ENCODE assay signal across 21 cellular contexts in the genomic region with DNA sequence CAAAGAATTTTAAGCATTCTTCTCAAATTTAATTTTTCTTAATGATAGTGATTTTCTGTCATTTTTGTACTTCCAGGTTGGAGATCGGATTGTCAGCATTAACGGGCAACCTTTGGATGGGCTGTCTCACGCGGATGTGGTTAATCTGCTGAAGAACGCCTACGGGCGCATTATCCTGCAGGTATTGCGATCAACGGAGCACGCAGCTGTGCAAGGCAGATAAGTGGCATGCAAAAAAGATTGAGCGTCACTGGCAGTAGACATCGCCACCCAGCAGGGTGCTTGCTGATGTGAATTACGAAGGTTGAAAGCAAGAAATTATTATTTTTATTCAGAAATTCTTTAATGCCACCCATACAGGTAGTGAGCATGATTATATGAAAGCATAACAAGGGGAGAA.
DNase-seq lines count a peak whose midpoint lies in the region; ATAC-seq, FAIRE-seq and TF ChIP-seq lines count a peak whose summit lies in the region.
"Had no signal": no experiment of that assay in that cellular context is flagged by ENCODE, and none has a peak within 500 bp of the region (broad histone marks: within the 10 kb centered on the region; RNA-seq: fewer than 3 reads in every experiment).

No MANE protein-coding gene starts in this region.

- H4K20me1 ChIP-seq in K562 (replicated peaks; ENCODE audit: control insufficient read depth, insufficient read depth, low read length), result no peaks in the 10 kb centered on the region

- BruUV-seq in K562 (replicated peaks; lab: Mats Ljungman, UMichigan), result no TSS peak

- no peaks in the 10 kb centered on the region for H3K9me3 ChIP-seq in K562 (replicated peaks; ENCODE audit: control insufficient read depth, insufficient read depth, low read depth, low read length)
- no peaks in the 10 kb centered on the region for H3K9me3 ChIP-seq in trophoblast cell (ENCODE audit: insufficient read depth, low read depth, low read length)
- H3K9me3 ChIP-seq: BE2C had no signal

- no peak overlapping the region for H3K4me3 Mint-ChIP-seq in activated CD4-positive, alpha-beta T cell treated with anti-CD3 and anti-CD28 coated beads, Interleukin-2, amount 10 ng/mL, durations not matched to agents 7 days and 5 days
- H3K4me3 Mint-ChIP-seq: CD4-positive, CD25-positive, alpha-beta regulatory T cell; CD8-positive, alpha-beta memory T cell; H9 had no signal

- H3K23ac ChIP-seq in trophoblast cell (ENCODE audit: low read length), result no peak overlapping the region

- H3K9ac ChIP-seq in K562 (ENCODE audit: insufficient read depth in 1 of 2, low read depth in 2 of 2, low read length in 2 of 2) (no peak overlapping the region), trophoblast cell (ENCODE audit: low read length) (no peak overlapping the region)

- H2BK120ac ChIP-seq in trophoblast cell (ENCODE audit: insufficient read depth, low read length, poor library complexity), result peak overlapping the region; percentile 24

- no peak overlapping the region for H2BK5ac ChIP-seq in trophoblast cell (ENCODE audit: low read depth, low read length, poor library complexity)

- intact Hi-C loops in K562 (cut with micrococcal nuclease), result no loop called here

- TF ChIP-seq EP300 in K562 (IDR thresholded peaks at IDR 0.05; ENCODE audit: low read length), result no peak

- TF ChIP-seq RAD21 in K562 (CRISPR knock-in tag; conservative IDR thresholded peaks at IDR 0.05 in 1 of 2, IDR thresholded peaks at IDR 0.05 in 1 of 2), result no peak

- H3K9me1 ChIP-seq in K562 (ENCODE audit: control insufficient read depth, insufficient read depth, low read length), result no peaks in the 10 kb centered on the region

- no peak overlapping the region for H2BK12ac ChIP-seq in trophoblast cell (ENCODE audit: low read length)

- no peak overlapping the region for H3K18ac ChIP-seq in trophoblast cell (ENCODE audit: low read length)

- H3K36me3 Mint-ChIP-seq in activated CD4-positive, alpha-beta T cell treated with anti-CD3 and anti-CD28 coated beads, Interleukin-2, amount 10 ng/mL, durations not matched to agents 7 days and 5 days (ENCODE audit: low read depth), result no peaks in the 10 kb centered on the region

- no peak overlapping the region for H4K8ac ChIP-seq in trophoblast cell (ENCODE audit: low read depth, low read length)

- no peaks in the 10 kb centered on the region for H3K79me1 ChIP-seq in trophoblast cell (ENCODE audit: low read length)

- WGBS in K562 (ENCODE audit: insufficient coverage, low coverage, missing lambda C conversion rate), result 0% methylated on average over 13 of the region's 13 CpGs
- WGBS in trophoblast cell (ENCODE audit: extremely low coverage, insufficient coverage, insufficient read length), result no CpG with 5 or more reads among the region's 13 CpGs

- no peaks in the 10 kb centered on the region for H3K27me3 Mint-ChIP-seq in activated CD4-positive, alpha-beta T cell treated with anti-CD3 and anti-CD28 coated beads, Interleukin-2, amount 10 ng/mL, durations not matched to agents 7 days and 5 days
- H3K27me3 Mint-ChIP-seq: CD4-positive, CD25-positive, alpha-beta regulatory T cell; IgD-negative memory B cell had no signal

- H3K4ac ChIP-seq in trophoblast cell (ENCODE audit: low read depth, low read length), result no peak overlapping the region

- H3K14ac ChIP-seq in trophoblast cell (ENCODE audit: low read length), result no peak overlapping the region

- POLR2A ChIA-PET in K562 (lab: Yijun Ruan, JAX), result no interaction called here
- POLR2A ChIA-PET in activated CD4-positive, alpha-beta T cell treated with anti-CD3 and anti-CD28 coated beads, Interleukin-2, amount 10 ng/mL, durations not matched to agents 7 days and 5 days (lab: Charles Lee), result no interaction called here

- no peak for TF ChIP-seq CTCF in K562 (IDR thresholded peaks at IDR 0.05 in 2 of 3, conservative IDR thresholded peaks at IDR 0.05 in 1 of 3; ENCODE audit: insufficient read depth in 2 of 3, low read depth in 1 of 3, low read length in 3 of 3)

- no peak overlapping the region for H4K12ac ChIP-seq in trophoblast cell (ENCODE audit: low read depth, low read length)

- no peak overlapping the region for H2AFZ ChIP-seq in K562 (ENCODE audit: low read depth, low read length)
- H2AFZ ChIP-seq in trophoblast cell (ENCODE audit: insufficient read depth, low read length, poor library complexity), result no peak overlapping the region

- peaks cover 4 to 5% of the 10 kb centered on the region in 2 experiments; a peak in 3 of 5 replicates for H3K27me3 ChIP-seq in K562 (ENCODE audit: control insufficient read depth in 2 of 2, insufficient read depth in 2 of 2, low read length in 2 of 2)
- no peaks in the 10 kb centered on the region for H3K27me3 ChIP-seq in trophoblast cell (ENCODE audit: insufficient read depth, low read length)
- H3K27me3 ChIP-seq: BE2C had no signal

- H4K91ac ChIP-seq in trophoblast cell (ENCODE audit: low read depth, low read length), result no peak overlapping the region

- H3K4me1 Mint-ChIP-seq in activated CD4-positive, alpha-beta T cell treated with anti-CD3 and anti-CD28 coated beads, Interleukin-2, amount 10 ng/mL, durations not matched to agents 7 days and 5 days, result no peaks in the 10 kb centered on the region
- H3K4me1 Mint-ChIP-seq: CD4-positive, CD25-positive, alpha-beta regulatory T cell; CD8-positive, alpha-beta memory T cell; H9; IgD-negative memory B cell had no signal

- ATAC-seq in K562, result no peak
- ATAC-seq: HepG2 had no signal

- H3K27ac ChIP-seq in K562 (ENCODE audit: extremely low read depth, low read depth, low read length) (no peak overlapping the region), trophoblast cell (ENCODE audit: low read depth, low read length) (no peak overlapping the region)

- TF ChIP-seq POLR2A in K562 (conservative IDR thresholded peaks at IDR 0.05), result no peak

- no peak for FAIRE-seq in K562 (lab: Jason Lieb, UNC)
- FAIRE-seq: A204.1, G401.6, GM12892, GM18507, H1, HepG2 had no signal

- H3K79me2 ChIP-seq in K562 (ENCODE audit: control insufficient read depth, insufficient read depth, low read length) (no peaks in the 10 kb centered on the region), trophoblast cell (ENCODE audit: control insufficient read depth, insufficient read depth, low read length, poor library complexity) (no peaks in the 10 kb centered on the region)

- H3K9me3 Mint-ChIP-seq in activated CD4-positive, alpha-beta T cell treated with anti-CD3 and anti-CD28 coated beads, Interleukin-2, amount 10 ng/mL, durations not matched to agents 7 days and 5 days, result no peaks in the 10 kb centered on the region
- H3K9me3 Mint-ChIP-seq: CD4-positive, CD25-positive, alpha-beta regulatory T cell; CD8-positive, alpha-beta memory T cell; H9; IgD-negative memory B cell had no signal

- in situ Hi-C loops in K562 (cut with MboI), result no loop called here

- H3K36me3 ChIP-seq in K562 (ENCODE audit: control insufficient read depth, insufficient read depth, low read length), result no peaks in the 10 kb centered on the region
- peaks cover 13 to 18% of the 10 kb centered on the region in 2 experiments for H3K36me3 ChIP-seq in trophoblast cell (ENCODE audit: control insufficient read depth in 1 of 2, insufficient read depth in 2 of 2, low read length in 2 of 2)
- H3K36me3 ChIP-seq: BE2C had no signal

- CTCF ChIA-PET in K562 (lab: Yijun Ruan, JAX; ENCODE audit: low intra/inter-chr PET ratio), result no interaction called here
- CTCF ChIA-PET in activated CD4-positive, alpha-beta T cell treated with anti-CD3 and anti-CD28 coated beads, Interleukin-2, amount 10 ng/mL, durations not matched to agents 7 days and 5 days (lab: Charles Lee), result no interaction called here

- H2AK5ac ChIP-seq in trophoblast cell (ENCODE audit: low read length), result no peak overlapping the region

- H3K4me2 ChIP-seq in K562 (ENCODE audit: insufficient read depth, low read length) (no peak overlapping the region), trophoblast cell (ENCODE audit: low read length) (no peak overlapping the region)

- no peak overlapping the region for H3K27ac Mint-ChIP-seq in activated CD4-positive, alpha-beta T cell treated with anti-CD3 and anti-CD28 coated beads, Interleukin-2, amount 10 ng/mL, durations not matched to agents 7 days and 5 days
- H3K27ac Mint-ChIP-seq: CD4-positive, CD25-positive, alpha-beta regulatory T cell; CD8-positive, alpha-beta memory T cell; H9 had no signal

- H3K4me1 ChIP-seq in K562 (replicated peaks in 1 of 2; ENCODE audit: control insufficient read depth in 2 of 2, insufficient read depth in 2 of 2, low read length in 2 of 2) (no peaks in the 10 kb centered on the region), trophoblast cell (ENCODE audit: control insufficient read depth in 1 of 2, insufficient read depth in 2 of 2, low read length in 2 of 2) (no peaks in the 10 kb centered on the region)
- H3K4me1 ChIP-seq: BE2C had no signal

- H3K4me3 ChIP-seq in K562 (no peak overlapping the region), trophoblast cell (ENCODE audit: low read depth, low read length) (no peak overlapping the region)

- DNase-seq in NCI-H2227 treated with DMSO at 0.1 percent for 48 hours (lab: John Stamatoyannopoulos, UW) (peak; percentile 47), K562 (ENCODE audit: extremely low read depth in 1 of 4, low spot score in 3 of 4) (no peak), trophoblast cell (peak; percentile 22 to 67), NOMO-1 treated with DMSO at 0.1 percent for 48 hours (lab: John Stamatoyannopoulos, UW; ENCODE audit: unreplicated experiment) (no peak), DMS53 (lab: John Stamatoyannopoulos, UW) (no peak)
- no peak for DNase-seq in activated CD4-positive, alpha-beta T cell treated with anti-CD3 and anti-CD28 coated beads, Interleukin-2, amount 10 ng/mL, durations not matched to agents 7 days and 5 days
- DNase-seq: ACHN; BE2C; C1 segment of cervical spinal cord; CD4-positive, CD25-positive, alpha-beta regulatory T cell; CD8-positive, alpha-beta memory T cell; COR-L47; DMS 273 treated with DMSO at 0.1 percent for 48 hours; H9 had no signal

TF ChIP-seq in K562, 482 proteins besides CTCF, POLR2A, EP300 and RAD21:
- TF ChIP-seq BCL6 (CRISPR knock-in tag; IDR thresholded peaks at IDR 0.05) (no peak), CBFA2T3 (IDR thresholded peaks at IDR 0.05) (peak; percentile 32; the same call in 1 of the 2 replicates), ZNF134 (CRISPR knock-in tag; conservative IDR thresholded peaks at IDR 0.05) (no peak)
TF ChIP-seq in K562: peak in this region for 1.

Comparison
In these comparisons a context has a peak if more than half of its experiments do, and no peak if none do; other contexts are left out.
1. DNase-seq: peak in NCI-H2227 treated with DMSO at 0.1 percent for 48 hours (single experiment) and trophoblast cell (2 of 2); none in K562 (0 of 4), activated CD4-positive, alpha-beta T cell treated with anti-CD3 and anti-CD28 coated beads, Interleukin-2, amount 10 ng/mL, durations not matched to agents 7 days and 5 days (single experiment), NOMO-1 treated with DMSO at 0.1 percent for 48 hours (single experiment) and DMS53 (single experiment).